Comparison of ENCODE assay signal across 8 cellular contexts in genomic region chr16:4375717-4376116, GRCh38. TPM values are rescaled to one million over a fixed set of nuclear protein-coding genes. Genes with fewer than 3 reads are reported as not detected.
A peak's percentile ranks its signal among the peaks of the same experiment; 100 is the strongest.
DNase-seq lines count a peak whose midpoint lies in the region; ATAC-seq and TF ChIP-seq lines count a peak whose summit lies in the region.
"Had no signal": no experiment of that assay in that cellular context is flagged by ENCODE, and none has a peak within 500 bp of the region (broad histone marks: within the 10 kb centered on the region; RNA-seq: fewer than 3 reads in every experiment).

No MANE protein-coding gene starts in this region.

- peaks cover 18% of the 10 kb centered on the region for H3K79me1 ChIP-seq in trophoblast cell (ENCODE audit: low read length)

- H2BK12ac ChIP-seq in trophoblast cell (ENCODE audit: low read length) = no peak overlapping the region

- peak overlapping the region; percentile 37 for H3K4ac ChIP-seq in trophoblast cell (ENCODE audit: low read depth, low read length)

- H3K14ac ChIP-seq in trophoblast cell (ENCODE audit: low read length) = no peak overlapping the region

- H3K27me3 ChIP-seq in GM23338 (ENCODE audit: insufficient read depth) (peaks cover 3% of the 10 kb centered on the region; the same call in 1 of the 2 replicates), trophoblast cell (ENCODE audit: insufficient read depth, low read length) (no peaks in the 10 kb centered on the region)

- H3K9me2 ChIP-seq in GM23338 (ENCODE audit: insufficient read depth) = no peaks in the 10 kb centered on the region

- H3K4me1 ChIP-seq in GM23338 (ENCODE audit: insufficient read depth) = peaks cover 60% of the 10 kb centered on the region
- H3K4me1 ChIP-seq in trophoblast cell (ENCODE audit: control insufficient read depth in 1 of 2, insufficient read depth in 2 of 2, low read length in 2 of 2) = peaks cover 51 to 76% of the 10 kb centered on the region in 2 experiments

- intact Hi-C loops in activated T-helper 2 cell treated with anti-CD3 and anti-CD28 coated beads, Interferon-gamma antibody, Interleukin-2, Interleukin-4, amounts not matched to agents 10 μg/mL and 5 μg/mL and 100 μg/mL, durations not matched to agents 14 hours and 24 hours and 36 hours (cut with micrococcal nuclease) = no loop called here

- no peak overlapping the region for H2AFZ ChIP-seq in GM23338
- H2AFZ ChIP-seq in trophoblast cell (ENCODE audit: insufficient read depth, low read length, poor library complexity) = no peak overlapping the region

- no peak overlapping the region for H4K8ac ChIP-seq in trophoblast cell (ENCODE audit: low read depth, low read length)

- H3F3A ChIP-seq in GM23338 (replicated peaks; ENCODE audit: low read depth) = peaks cover 20% of the 10 kb centered on the region; the same call in 1 of the 2 replicates

- H3K23ac ChIP-seq in trophoblast cell (ENCODE audit: low read length) = no peak overlapping the region

- H4K20me1 ChIP-seq in GM23338 (replicated peaks; ENCODE audit: insufficient read depth) = no peaks in the 10 kb centered on the region; the same call in 1 of the 2 replicates

- H3K18ac ChIP-seq in trophoblast cell (ENCODE audit: low read length) = peak overlapping the region; percentile 12

- WGBS in trophoblast cell (ENCODE audit: extremely low coverage, insufficient coverage, insufficient read length) = no CpG with 5 or more reads among the region's 15 CpGs

- H3K27ac ChIP-seq in GM23338 (ENCODE audit: low read depth) (0 out of 2 replicates have a peak overlapping the region, but pooled peaks have one; percentile 55), cingulate gyrus (ENCODE audit: low read depth, low read length) (peak overlapping the region; percentile 67), trophoblast cell (ENCODE audit: low read depth, low read length) (no peak overlapping the region)

- no peak for ATAC-seq in GM23338
- ATAC-seq in esophagus mucosa = no peak

- H3K27me3 Mint-ChIP-seq in GM23338 (ENCODE audit: insufficient read depth, low read depth, poor library complexity) = peaks cover 27% of the 10 kb centered on the region
- no peaks in the 10 kb centered on the region for H3K27me3 Mint-ChIP-seq in activated T-helper 2 cell treated with anti-CD3 and anti-CD28 coated beads, Interferon-gamma antibody, Interleukin-2, Interleukin-4, amounts not matched to agents 10 μg/mL and 5 μg/mL and 100 μg/mL, durations not matched to agents 14 hours and 24 hours and 36 hours (ENCODE audit: low read depth)

- peaks cover 60% of the 10 kb centered on the region for H3K4me1 Mint-ChIP-seq in GM23338
- H3K4me1 Mint-ChIP-seq in activated T-helper 2 cell treated with anti-CD3 and anti-CD28 coated beads, Interferon-gamma antibody, Interleukin-2, Interleukin-4, amounts not matched to agents 10 μg/mL and 5 μg/mL and 100 μg/mL, durations not matched to agents 14 hours and 24 hours and 36 hours (ENCODE audit: low read depth) = no peaks in the 10 kb centered on the region

- no peak overlapping the region for H4K12ac ChIP-seq in trophoblast cell (ENCODE audit: low read depth, low read length)

- DNase-seq in GM23338 (ENCODE audit: low spot score) = no peak
- peak; percentile 74 to 85 for DNase-seq in trophoblast cell
- DNase-seq in activated T-helper 2 cell treated with anti-CD3 and anti-CD28 coated beads, Interferon-gamma antibody, Interleukin-2, Interleukin-4, amounts not matched to agents 10 μg/mL and 5 μg/mL and 100 μg/mL, durations not matched to agents 14 hours and 24 hours and 36 hours (ENCODE audit: low spot score) = no peak
- DNase-seq in germinal center (ENCODE audit: low spot score) = no peak
- DNase-seq: GDM1, NCI-H748 treated with DMSO at 0.1 percent for 48 hours had no signal

- no peak overlapping the region; the same call in none of the 2 replicates for H3K27ac Mint-ChIP-seq in GM23338
- H3K27ac Mint-ChIP-seq in activated T-helper 2 cell treated with anti-CD3 and anti-CD28 coated beads, Interferon-gamma antibody, Interleukin-2, Interleukin-4, amounts not matched to agents 10 μg/mL and 5 μg/mL and 100 μg/mL, durations not matched to agents 14 hours and 24 hours and 36 hours = no peak overlapping the region

- no peak overlapping the region for H4K91ac ChIP-seq in trophoblast cell (ENCODE audit: low read depth, low read length)

- no peak overlapping the region for H3K9ac ChIP-seq in trophoblast cell (ENCODE audit: low read length)

- H2BK5ac ChIP-seq in trophoblast cell (ENCODE audit: low read depth, low read length, poor library complexity) = no peak overlapping the region

- TF ChIP-seq CTCF in GM23338 (conservative IDR thresholded peaks at IDR 0.05; ENCODE audit: low read depth in 2 of 2) = no peak

- peak overlapping the region; percentile 28; the same call in 1 of the 3 replicates for H3K4me3 Mint-ChIP-seq in GM23338
- H3K4me3 Mint-ChIP-seq in activated T-helper 2 cell treated with anti-CD3 and anti-CD28 coated beads, Interferon-gamma antibody, Interleukin-2, Interleukin-4, amounts not matched to agents 10 μg/mL and 5 μg/mL and 100 μg/mL, durations not matched to agents 14 hours and 24 hours and 36 hours (ENCODE audit: low read depth) = no peak overlapping the region

- peaks cover 3% of the 10 kb centered on the region; the same call in 2 of the 3 replicates for H3K36me3 Mint-ChIP-seq in GM23338 (ENCODE audit: low read depth)
- H3K36me3 Mint-ChIP-seq in activated T-helper 2 cell treated with anti-CD3 and anti-CD28 coated beads, Interferon-gamma antibody, Interleukin-2, Interleukin-4, amounts not matched to agents 10 μg/mL and 5 μg/mL and 100 μg/mL, durations not matched to agents 14 hours and 24 hours and 36 hours (ENCODE audit: low read depth) = peaks cover 3% of the 10 kb centered on the region

- peaks cover 15% of the 10 kb centered on the region for H3K79me2 ChIP-seq in GM23338 (replicated peaks; ENCODE audit: insufficient read depth)
- peaks cover 21% of the 10 kb centered on the region for H3K79me2 ChIP-seq in trophoblast cell (ENCODE audit: control insufficient read depth, insufficient read depth, low read length, poor library complexity)

- H3K9me3 ChIP-seq in trophoblast cell (ENCODE audit: insufficient read depth, low read depth, low read length) = no peaks in the 10 kb centered on the region

- H3K4me2 ChIP-seq in GM23338 (no peak overlapping the region), trophoblast cell (ENCODE audit: low read length) (no peak overlapping the region)

- no peak overlapping the region for H2BK120ac ChIP-seq in trophoblast cell (ENCODE audit: insufficient read depth, low read length, poor library complexity)

- H3K9me3 Mint-ChIP-seq in GM23338 = no peaks in the 10 kb centered on the region
- no peaks in the 10 kb centered on the region for H3K9me3 Mint-ChIP-seq in activated T-helper 2 cell treated with anti-CD3 and anti-CD28 coated beads, Interferon-gamma antibody, Interleukin-2, Interleukin-4, amounts not matched to agents 10 μg/mL and 5 μg/mL and 100 μg/mL, durations not matched to agents 14 hours and 24 hours and 36 hours

- H2AK5ac ChIP-seq in trophoblast cell (ENCODE audit: low read length) = peak overlapping the region; percentile 55

- H3K4me3 ChIP-seq in GM23338 (no peak overlapping the region), trophoblast cell (ENCODE audit: low read depth, low read length) (no peak overlapping the region)

- H3K36me3 ChIP-seq in GM23338 (ENCODE audit: insufficient read depth) (no peaks in the 10 kb centered on the region), trophoblast cell (ENCODE audit: control insufficient read depth in 1 of 2, insufficient read depth in 2 of 2, low read length in 2 of 2) (peaks cover 7 to 12% of the 10 kb centered on the region in 2 experiments)

TF ChIP-seq in GM23338, 12 proteins besides CTCF, POLR2A, EP300 and RAD21:
- TF ChIP-seq POLR2AphosphoS5 (IDR thresholded peaks at IDR 0.05; ENCODE audit: low read depth) (no peak), CREB1 (CRISPR knock-in tag; IDR thresholded peaks at IDR 0.05; ENCODE audit: low read depth) (no peak), ZNF331 (CRISPR knock-in tag; IDR thresholded peaks at IDR 0.05; ENCODE audit: low read depth) (no peak)
TF ChIP-seq in GM23338: peak in this region for 0.

RNA-seq across cellular contexts. Expression of gene VASN, which starts 4.1 kb away (rescaled TPM):
- total RNA-seq in GM23338 (2014; rRNA removed; shearing (Covaris generic)) = 15.5 and 16.9 TPM in 2 replicates
- polyA plus RNA-seq in GM23338 (2016; fragmentation: Nextera tagmentation; extraction: Ambion mirVana) = 7.1 and 8.0 TPM in 2 replicates
- 17.6 and 18.2 TPM in 2 replicates for polyA plus RNA-seq in trophoblast cell (2013)
- 0.16 TPM in 1 of 2 replicates, not detected in the other for total RNA-seq in activated T-helper 2 cell treated with anti-CD3 and anti-CD28 coated beads, Interferon-gamma antibody, Interleukin-2, Interleukin-4, amounts not matched to agents 10 μg/mL and 5 μg/mL and 100 μg/mL, durations not matched to agents 14 hours and 24 hours and 36 hours
- total RNA-seq in esophagus mucosa = 16.6 TPM

RNA-seq across cellular contexts. Expression of gene PAM16, which starts 24.6 kb away (rescaled TPM):
- 84.1 and 113 TPM in 2 replicates for total RNA-seq in GM23338 (2014; rRNA removed; shearing (Covaris generic))
- polyA plus RNA-seq in GM23338 (2016; fragmentation: Nextera tagmentation; extraction: Ambion mirVana) = 283 and 331 TPM in 2 replicates
- polyA plus RNA-seq in trophoblast cell (2013) = 40.6 and 45.5 TPM in 2 replicates
- 73.1 and 73.8 TPM in 2 replicates for total RNA-seq in activated T-helper 2 cell treated with anti-CD3 and anti-CD28 coated beads, Interferon-gamma antibody, Interleukin-2, Interleukin-4, amounts not matched to agents 10 μg/mL and 5 μg/mL and 100 μg/mL, durations not matched to agents 14 hours and 24 hours and 36 hours
- 34.3 TPM for total RNA-seq in esophagus mucosa

RNA-seq across cellular contexts. Expression of gene CORO7, which starts 40.7 kb away (rescaled TPM):
- 40.5 and 46.4 TPM in 2 replicates for total RNA-seq in GM23338 (2014; rRNA removed; shearing (Covaris generic))
- 14.2 and 19.1 TPM in 2 replicates for polyA plus RNA-seq in GM23338 (2016; fragmentation: Nextera tagmentation; extraction: Ambion mirVana)
- 18.8 and 18.9 TPM in 2 replicates for polyA plus RNA-seq in trophoblast cell (2013)
- 92.5 and 101 TPM in 2 replicates for total RNA-seq in activated T-helper 2 cell treated with anti-CD3 and anti-CD28 coated beads, Interferon-gamma antibody, Interleukin-2, Interleukin-4, amounts not matched to agents 10 μg/mL and 5 μg/mL and 100 μg/mL, durations not matched to agents 14 hours and 24 hours and 36 hours
- total RNA-seq in esophagus mucosa = 7.9 TPM

RNA-seq across cellular contexts. Expression of gene DNAJA3, which starts 50.0 kb away (rescaled TPM):
- total RNA-seq in GM23338 (2014; rRNA removed; shearing (Covaris generic)) = 75.5 and 75.9 TPM in 2 replicates
- polyA plus RNA-seq in GM23338 (2016; fragmentation: Nextera tagmentation; extraction: Ambion mirVana) = 46.6 and 56.3 TPM in 2 replicates
- 32.8 and 34.3 TPM in 2 replicates for polyA plus RNA-seq in trophoblast cell (2013)
- total RNA-seq in activated T-helper 2 cell treated with anti-CD3 and anti-CD28 coated beads, Interferon-gamma antibody, Interleukin-2, Interleukin-4, amounts not matched to agents 10 μg/mL and 5 μg/mL and 100 μg/mL, durations not matched to agents 14 hours and 24 hours and 36 hours = 77.1 and 88.4 TPM in 2 replicates
- total RNA-seq in esophagus mucosa = 40.2 TPM

RNA-seq across cellular contexts. Expression of gene GLIS2, which starts 59.9 kb away (rescaled TPM):
- 9.0 and 10.2 TPM in 2 replicates for total RNA-seq in GM23338 (2014; rRNA removed; shearing (Covaris generic))
- polyA plus RNA-seq in GM23338 (2016; fragmentation: Nextera tagmentation; extraction: Ambion mirVana) = 8.2 and 8.8 TPM in 2 replicates
- polyA plus RNA-seq in trophoblast cell (2013) = 22.5 and 23.2 TPM in 2 replicates
- total RNA-seq in activated T-helper 2 cell treated with anti-CD3 and anti-CD28 coated beads, Interferon-gamma antibody, Interleukin-2, Interleukin-4, amounts not matched to agents 10 μg/mL and 5 μg/mL and 100 μg/mL, durations not matched to agents 14 hours and 24 hours and 36 hours = 2.1 and 2.5 TPM in 2 replicates
- total RNA-seq in esophagus mucosa = 0.80 TPM

Comparison
In these comparisons a context has a peak if more than half of its experiments do, and no peak if none do; other contexts are left out.
1. DNase-seq: peak in trophoblast cell (2 of 2); none in GM23338 (single experiment), activated T-helper 2 cell treated with anti-CD3 and anti-CD28 coated beads, Interferon-gamma antibody, Interleukin-2, Interleukin-4, amounts not matched to agents 10 μg/mL and 5 μg/mL and 100 μg/mL, durations not matched to agents 14 hours and 24 hours and 36 hours (single experiment) and germinal center (single experiment).
2. RNA of gene VASN, which starts 4.1 kb away (total RNA-seq): 16.6 TPM in esophagus mucosa (single experiment) and 15.5 to 16.9 TPM in GM23338; 0.16 TPM in activated T-helper 2 cell treated with anti-CD3 and anti-CD28 coated beads, Interferon-gamma antibody, Interleukin-2, Interleukin-4, amounts not matched to agents 10 μg/mL and 5 μg/mL and 100 μg/mL, durations not matched to agents 14 hours and 24 hours and 36 hours; every median in the first group is over 10 times any median in the second.